8 cellular contexts compared by ENCODE assay signal in the genomic region with DNA sequence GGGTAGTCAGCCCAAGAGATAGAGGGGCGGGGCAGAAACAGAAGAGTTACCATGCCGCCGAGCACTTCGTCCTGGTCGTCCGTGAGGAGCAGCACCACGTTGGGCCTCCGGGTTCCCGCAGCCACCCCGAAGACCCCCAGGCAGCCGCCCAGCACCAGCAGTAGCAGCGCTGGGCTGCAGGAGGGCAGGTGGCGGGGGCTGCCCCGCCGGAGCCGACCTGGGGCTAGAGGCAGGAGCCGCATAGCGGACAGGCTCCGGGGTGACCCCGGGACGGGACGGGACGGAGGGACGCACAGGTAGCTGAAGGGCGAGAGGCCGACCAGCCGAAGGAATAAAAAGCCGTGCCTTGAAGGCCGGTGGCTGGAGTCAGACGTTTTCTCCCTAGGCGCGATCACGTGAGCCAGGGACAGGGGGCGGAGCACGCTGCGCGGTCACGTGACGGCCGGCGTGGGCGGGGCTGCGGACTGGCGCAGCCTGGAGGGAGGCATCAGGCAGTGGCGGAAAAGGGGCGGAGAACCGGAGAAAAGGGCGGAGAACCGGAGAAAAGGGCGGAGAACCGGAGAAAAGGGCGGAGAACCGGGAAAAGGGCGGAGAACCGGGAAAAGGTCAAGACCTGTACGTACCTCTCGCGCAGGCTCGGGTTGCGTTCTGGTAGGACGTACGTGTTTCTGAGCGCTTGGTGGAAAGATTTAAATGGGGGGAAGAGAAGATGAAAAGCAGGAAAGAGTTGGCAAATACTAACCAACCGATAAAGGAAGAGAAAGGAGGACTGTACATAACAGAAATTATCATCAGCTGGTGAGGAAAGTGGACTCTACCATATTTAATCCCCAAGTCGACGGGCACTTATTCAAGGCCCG. TPM values are rescaled to one million over a fixed set of nuclear protein-coding genes. Genes with fewer than 3 reads are reported as not detected.
DNase-seq lines count a peak whose midpoint lies in the region; ATAC-seq and TF ChIP-seq lines count a peak whose summit lies in the region.

A gene (minus strand): TSS at position 372 of the 860 bp plus-strand sequence. CDS start 130 bp downstream, at position 242.

- H3K4me2 ChIP-seq in DOHH2 (ENCODE audit: low read length) (peak within 1 kb of the TSS; percentile 97), GM23338 (peak within 1 kb of the TSS; percentile 99)

- TF ChIP-seq CTCF in DOHH2 (IDR thresholded peaks at IDR 0.05; ENCODE audit: low read depth, low read length, poor library complexity, severe bottlenecking) = no peak
- TF ChIP-seq CTCF in GM23338 (conservative IDR thresholded peaks at IDR 0.05; ENCODE audit: low read depth in 2 of 2) = no peak
- no peak for TF ChIP-seq CTCF in RWPE2 (IDR thresholded peaks at IDR 0.05; ENCODE audit: poor library complexity, severe bottlenecking)

- no peaks in the 10 kb centered on the region; the same call in 2 of the 3 replicates for H3K36me3 Mint-ChIP-seq in GM23338 (ENCODE audit: low read depth)
- peaks cover 2% of the 10 kb centered on the region for H3K36me3 Mint-ChIP-seq in natural killer cell treated with Interleukin-12 subunit alpha and Interleukin-12 subunit beta and Interleukin-15 and Interleukin-18, amount 100 ng/mL, for 72 hours

- H3K9me2 ChIP-seq in DOHH2 (replicated peaks; ENCODE audit: control insufficient read depth, low read length) (no peaks in the 10 kb centered on the region), GM23338 (ENCODE audit: insufficient read depth) (no peaks in the 10 kb centered on the region)

- H3K4me3 ChIP-seq in DOHH2 (ENCODE audit: low read length) (peak within 1 kb of the TSS; percentile 79), GM23338 (peak within 1 kb of the TSS; percentile 87), RWPE2 (ENCODE audit: severe bottlenecking) (peak within 1 kb of the TSS; percentile 64)

- H3K79me2 ChIP-seq in DOHH2 (ENCODE audit: control insufficient read depth, low read length) (peaks cover 7% of the 10 kb centered on the region), GM23338 (replicated peaks; ENCODE audit: insufficient read depth) (peaks cover 36% of the 10 kb centered on the region)

- H3F3A ChIP-seq in DOHH2 (ENCODE audit: control insufficient read depth, insufficient read depth) (peaks cover 6% of the 10 kb centered on the region; the same call in 1 of the 2 replicates), GM23338 (replicated peaks; ENCODE audit: low read depth) (no peaks in the 10 kb centered on the region)

- DNase-seq in GM23338 (ENCODE audit: low spot score) (peak; percentile 97), LoVo (ENCODE audit: low spot score) (peak; percentile 96), RWPE2 (ENCODE audit: low spot score) (peak; percentile 86), fibroblast of peridontal ligament (ENCODE audit: extremely low read depth) (peak; percentile 90)
- peak; percentile 93 for DNase-seq in activated T-helper 9 cell treated with anti-CD3 and anti-CD28 coated beads, Interleukin-2, amount 50 U/mL, for 16 hours (ENCODE audit: low read depth)
- peak; percentile 97 for DNase-seq in natural killer cell treated with Interleukin-12 subunit alpha and Interleukin-12 subunit beta and Interleukin-15 and Interleukin-18, amount 100 ng/mL, for 72 hours (ENCODE audit: low spot score)
- DNase-seq in stimulated activated naive CD8-positive, alpha-beta T cell treated with anti-CD3 and anti-CD28 coated beads, Interleukin-15, Interleukin-2, amounts not matched to agents 100 U/mL and 50 U/mL, for 24 hours = peak; percentile 98

- H3K36me3 ChIP-seq in DOHH2 (ENCODE audit: control insufficient read depth, low read length) = no peaks in the 10 kb centered on the region
- no peaks in the 10 kb centered on the region for H3K36me3 ChIP-seq in GM23338 (ENCODE audit: insufficient read depth)
- H3K36me3 ChIP-seq in RWPE2 (ENCODE audit: low read depth) = no peaks in the 10 kb centered on the region

- H3K27ac ChIP-seq in DOHH2 (ENCODE audit: low read depth, low read length) (no peak within 1 kb of the TSS), GM23338 (ENCODE audit: low read depth) (peak within 1 kb of the TSS; percentile 70), RWPE2 (ENCODE audit: poor library complexity, severe bottlenecking) (peak within 1 kb of the TSS; percentile 53)

- H4K20me1 ChIP-seq in DOHH2 (ENCODE audit: control insufficient read depth, insufficient read depth, low read depth, low read length) (no peaks in the 10 kb centered on the region), GM23338 (replicated peaks; ENCODE audit: insufficient read depth) (no peaks in the 10 kb centered on the region)

- H3K4me1 ChIP-seq in DOHH2 (ENCODE audit: control insufficient read depth, low read length) = peaks cover 16% of the 10 kb centered on the region
- peaks cover 5% of the 10 kb centered on the region; the same call in 1 of the 2 replicates for H3K4me1 ChIP-seq in GM23338 (ENCODE audit: insufficient read depth)
- no peaks in the 10 kb centered on the region for H3K4me1 ChIP-seq in RWPE2 (ENCODE audit: insufficient read depth, poor library complexity, severe bottlenecking)

- peak within 1 kb of the TSS; percentile 99 for H2AFZ ChIP-seq in GM23338

- peak within 1 kb of the TSS; percentile 91 for H3K4me3 Mint-ChIP-seq in GM23338
- H3K4me3 Mint-ChIP-seq in natural killer cell treated with Interleukin-12 subunit alpha and Interleukin-12 subunit beta and Interleukin-15 and Interleukin-18, amount 100 ng/mL, for 72 hours = peak within 1 kb of the TSS; percentile 99

- H3K27ac Mint-ChIP-seq in GM23338 = peak within 1 kb of the TSS; percentile 89
- H3K27ac Mint-ChIP-seq in natural killer cell treated with Interleukin-12 subunit alpha and Interleukin-12 subunit beta and Interleukin-15 and Interleukin-18, amount 100 ng/mL, for 72 hours = peak within 1 kb of the TSS; percentile 86 to 95

- ATAC-seq in GM23338 = peak; percentile 92
- ATAC-seq in RWPE2 (ENCODE audit: low read depth) = peak; percentile 89
- ATAC-seq in natural killer cell treated with Interleukin-12 subunit alpha and Interleukin-12 subunit beta and Interleukin-15 and Interleukin-18, amount 100 ng/mL, for 72 hours = peak; percentile 97
- ATAC-seq in stimulated activated naive CD8-positive, alpha-beta T cell treated with anti-CD3 and anti-CD28 coated beads, Interleukin-15, Interleukin-2, amounts not matched to agents 100 U/mL and 50 U/mL, for 24 hours = peak; percentile 91

- no peaks in the 10 kb centered on the region for H3K9me3 ChIP-seq in DOHH2 (ENCODE audit: control insufficient read depth, insufficient read depth, low read length)
- no peaks in the 10 kb centered on the region for H3K9me3 ChIP-seq in RWPE2 (ENCODE audit: severe bottlenecking)

- no peaks in the 10 kb centered on the region for H3K9me3 Mint-ChIP-seq in GM23338
- H3K9me3 Mint-ChIP-seq in natural killer cell treated with Interleukin-12 subunit alpha and Interleukin-12 subunit beta and Interleukin-15 and Interleukin-18, amount 100 ng/mL, for 72 hours = no peaks in the 10 kb centered on the region

- H3K27me3 ChIP-seq in DOHH2 (ENCODE audit: control insufficient read depth, low read length) = no peaks in the 10 kb centered on the region
- no peaks in the 10 kb centered on the region for H3K27me3 ChIP-seq in GM23338 (ENCODE audit: insufficient read depth)
- H3K27me3 ChIP-seq in RWPE2 (ENCODE audit: insufficient read depth, poor library complexity, severe bottlenecking) = no peaks in the 10 kb centered on the region

- peaks cover 4% of the 10 kb centered on the region for H3K27me3 Mint-ChIP-seq in GM23338 (ENCODE audit: insufficient read depth, low read depth, poor library complexity)
- H3K27me3 Mint-ChIP-seq in natural killer cell treated with Interleukin-12 subunit alpha and Interleukin-12 subunit beta and Interleukin-15 and Interleukin-18, amount 100 ng/mL, for 72 hours = no peaks in the 10 kb centered on the region

- H3K4me1 Mint-ChIP-seq in GM23338 = peaks cover 3% of the 10 kb centered on the region; the same call in 1 of the 3 replicates
- peaks cover 45 to 48% of the 10 kb centered on the region in 2 donors for H3K4me1 Mint-ChIP-seq in natural killer cell treated with Interleukin-12 subunit alpha and Interleukin-12 subunit beta and Interleukin-15 and Interleukin-18, amount 100 ng/mL, for 72 hours (ENCODE audit: low read depth in 2 of 2)

TF ChIP-seq in GM23338, 12 proteins besides CTCF, POLR2A, EP300 and RAD21 (continues in another document):
- TF ChIP-seq, protein P1, sequence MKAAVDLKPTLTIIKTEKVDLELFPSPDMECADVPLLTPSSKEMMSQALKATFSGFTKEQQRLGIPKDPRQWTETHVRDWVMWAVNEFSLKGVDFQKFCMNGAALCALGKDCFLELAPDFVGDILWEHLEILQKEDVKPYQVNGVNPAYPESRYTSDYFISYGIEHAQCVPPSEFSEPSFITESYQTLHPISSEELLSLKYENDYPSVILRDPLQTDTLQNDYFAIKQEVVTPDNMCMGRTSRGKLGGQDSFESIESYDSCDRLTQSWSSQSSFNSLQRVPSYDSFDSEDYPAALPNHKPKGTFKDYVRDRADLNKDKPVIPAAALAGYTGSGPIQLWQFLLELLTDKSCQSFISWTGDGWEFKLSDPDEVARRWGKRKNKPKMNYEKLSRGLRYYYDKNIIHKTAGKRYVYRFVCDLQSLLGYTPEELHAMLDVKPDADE (IDR thresholded peaks at IDR 0.05) = peak; percentile 44; the same call in 1 of the 2 replicates
- TF ChIP-seq POLR2AphosphoS5 (IDR thresholded peaks at IDR 0.05; ENCODE audit: low read depth) = peak; percentile 87
- TF ChIP-seq CREB1 (CRISPR knock-in tag; IDR thresholded peaks at IDR 0.05; ENCODE audit: low read depth) = peak; percentile 37; the same call in 1 of the 2 replicates
- TF ChIP-seq ZNF114 (CRISPR knock-in tag; IDR thresholded peaks at IDR 0.05) = no peak
- no peak for TF ChIP-seq EZH2 (IDR thresholded peaks at IDR 0.05; ENCODE audit: low read depth, unreplicated experiment)

RNA-seq across cellular contexts. Expression of the gene that starts here (rescaled TPM):
- 33.7 and 34.9 TPM in 2 replicates for total RNA-seq in GM23338 (2014; rRNA removed; shearing (Covaris generic))
- polyA plus RNA-seq in GM23338 (2016; fragmentation: Nextera tagmentation; extraction: Ambion mirVana) = 9.9 and 12.3 TPM in 2 replicates
- total RNA-seq in natural killer cell treated with Interleukin-12 subunit alpha and Interleukin-12 subunit beta and Interleukin-15 and Interleukin-18, amount 100 ng/mL, for 72 hours = 10 to 100 TPM; 18.9 to 43.7 TPM
